In the genomic region with DNA sequence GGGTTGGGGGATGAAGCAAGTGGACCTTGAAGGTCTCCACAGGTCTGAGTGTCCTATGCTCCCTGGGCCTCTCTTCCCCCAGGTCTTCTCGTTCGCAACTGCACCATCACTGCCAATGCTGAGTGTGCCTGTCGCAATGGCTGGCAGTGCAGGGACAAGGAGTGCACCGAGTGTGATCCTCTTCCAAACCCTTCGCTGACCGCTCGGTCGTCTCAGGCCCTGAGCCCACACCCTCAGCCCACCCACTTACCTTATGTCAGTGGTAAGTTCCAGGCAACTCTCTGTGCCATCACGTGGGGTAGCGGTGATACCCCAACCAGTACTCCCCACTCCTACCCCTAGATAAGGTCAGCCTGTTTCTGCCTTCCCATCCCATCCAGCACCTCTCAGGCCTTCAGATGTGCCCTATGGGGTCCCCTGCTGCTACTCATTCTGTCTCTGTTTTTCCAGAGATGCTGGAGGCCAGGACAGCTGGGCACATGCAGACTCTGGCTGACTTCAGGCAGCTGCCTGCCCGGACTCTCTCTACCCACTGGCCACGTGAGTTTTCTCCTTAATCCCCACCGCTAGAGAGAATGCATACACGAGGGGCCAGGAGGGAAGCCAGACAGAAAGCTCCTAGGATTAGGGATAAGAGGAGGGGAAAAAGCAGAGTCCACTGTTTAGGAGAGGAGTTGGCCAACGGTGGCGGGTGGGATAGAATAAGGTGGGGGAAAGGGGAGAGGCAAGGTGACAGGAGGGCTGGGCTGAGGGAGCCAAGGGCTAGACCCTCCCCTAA, we compare ENCODE assay signal across 1 cellular context.
TF ChIP-seq lines count a peak whose summit lies in the region.

No MANE protein-coding gene starts in this region.

TF ChIP-seq in GM23338, 12 proteins besides CTCF, POLR2A, EP300 and RAD21 (continued from another document):
- TF ChIP-seq, protein P1, sequence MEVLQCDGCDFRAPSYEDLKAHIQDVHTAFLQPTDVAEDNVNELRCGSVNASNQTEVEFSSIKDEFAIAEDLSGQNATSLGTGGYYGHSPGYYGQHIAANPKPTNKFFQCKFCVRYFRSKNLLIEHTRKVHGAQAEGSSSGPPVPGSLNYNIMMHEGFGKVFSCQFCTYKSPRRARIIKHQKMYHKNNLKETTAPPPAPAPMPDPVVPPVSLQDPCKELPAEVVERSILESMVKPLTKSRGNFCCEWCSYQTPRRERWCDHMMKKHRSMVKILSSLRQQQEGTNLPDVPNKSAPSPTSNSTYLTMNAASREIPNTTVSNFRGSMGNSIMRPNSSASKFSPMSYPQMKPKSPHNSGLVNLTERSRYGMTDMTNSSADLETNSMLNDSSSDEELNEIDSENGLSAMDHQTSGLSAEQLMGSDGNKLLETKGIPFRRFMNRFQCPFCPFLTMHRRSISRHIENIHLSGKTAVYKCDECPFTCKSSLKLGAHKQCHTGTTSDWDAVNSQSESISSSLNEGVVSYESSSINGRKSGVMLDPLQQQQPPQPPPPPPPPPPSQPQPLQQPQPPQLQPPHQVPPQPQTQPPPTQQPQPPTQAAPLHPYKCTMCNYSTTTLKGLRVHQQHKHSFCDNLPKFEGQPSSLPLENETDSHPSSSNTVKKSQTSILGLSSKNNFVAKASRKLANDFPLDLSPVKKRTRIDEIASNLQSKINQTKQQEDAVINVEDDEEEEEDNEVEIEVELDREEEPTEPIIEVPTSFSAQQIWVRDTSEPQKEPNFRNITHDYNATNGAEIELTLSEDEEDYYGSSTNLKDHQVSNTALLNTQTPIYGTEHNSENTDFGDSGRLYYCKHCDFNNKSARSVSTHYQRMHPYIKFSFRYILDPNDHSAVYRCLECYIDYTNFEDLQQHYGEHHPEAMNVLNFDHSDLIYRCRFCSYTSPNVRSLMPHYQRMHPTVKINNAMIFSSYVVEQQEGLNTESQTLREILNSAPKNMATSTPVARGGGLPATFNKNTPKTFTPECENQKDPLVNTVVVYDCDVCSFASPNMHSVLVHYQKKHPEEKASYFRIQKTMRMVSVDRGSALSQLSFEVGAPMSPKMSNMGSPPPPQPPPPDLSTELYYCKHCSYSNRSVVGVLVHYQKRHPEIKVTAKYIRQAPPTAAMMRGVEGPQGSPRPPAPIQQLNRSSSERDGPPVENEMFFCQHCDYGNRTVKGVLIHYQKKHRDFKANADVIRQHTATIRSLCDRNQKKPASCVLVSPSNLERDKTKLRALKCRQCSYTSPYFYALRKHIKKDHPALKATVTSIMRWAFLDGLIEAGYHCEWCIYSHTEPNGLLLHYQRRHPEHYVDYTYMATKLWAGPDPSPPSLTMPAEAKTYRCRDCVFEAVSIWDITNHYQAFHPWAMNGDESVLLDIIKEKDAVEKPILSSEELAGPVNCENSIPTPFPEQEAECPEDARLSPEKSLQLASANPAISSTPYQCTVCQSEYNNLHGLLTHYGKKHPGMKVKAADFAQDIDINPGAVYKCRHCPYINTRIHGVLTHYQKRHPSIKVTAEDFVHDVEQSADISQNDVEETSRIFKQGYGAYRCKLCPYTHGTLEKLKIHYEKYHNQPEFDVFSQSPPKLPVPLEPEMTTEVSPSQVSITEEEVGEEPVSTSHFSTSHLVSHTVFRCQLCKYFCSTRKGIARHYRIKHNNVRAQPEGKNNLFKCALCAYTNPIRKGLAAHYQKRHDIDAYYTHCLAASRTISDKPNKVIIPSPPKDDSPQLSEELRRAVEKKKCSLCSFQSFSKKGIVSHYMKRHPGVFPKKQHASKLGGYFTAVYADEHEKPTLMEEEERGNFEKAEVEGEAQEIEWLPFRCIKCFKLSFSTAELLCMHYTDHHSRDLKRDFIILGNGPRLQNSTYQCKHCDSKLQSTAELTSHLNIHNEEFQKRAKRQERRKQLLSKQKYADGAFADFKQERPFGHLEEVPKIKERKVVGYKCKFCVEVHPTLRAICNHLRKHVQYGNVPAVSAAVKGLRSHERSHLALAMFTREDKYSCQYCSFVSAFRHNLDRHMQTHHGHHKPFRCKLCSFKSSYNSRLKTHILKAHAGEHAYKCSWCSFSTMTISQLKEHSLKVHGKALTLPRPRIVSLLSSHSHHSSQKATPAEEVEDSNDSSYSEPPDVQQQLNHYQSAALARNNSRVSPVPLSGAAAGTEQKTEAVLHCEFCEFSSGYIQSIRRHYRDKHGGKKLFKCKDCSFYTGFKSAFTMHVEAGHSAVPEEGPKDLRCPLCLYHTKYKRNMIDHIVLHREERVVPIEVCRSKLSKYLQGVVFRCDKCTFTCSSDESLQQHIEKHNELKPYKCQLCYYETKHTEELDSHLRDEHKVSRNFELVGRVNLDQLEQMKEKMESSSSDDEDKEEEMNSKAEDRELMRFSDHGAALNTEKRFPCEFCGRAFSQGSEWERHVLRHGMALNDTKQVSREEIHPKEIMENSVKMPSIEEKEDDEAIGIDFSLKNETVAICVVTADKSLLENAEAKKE (CRISPR knock-in tag; IDR thresholded peaks at IDR 0.05) = no peak
- TF ChIP-seq REST (IDR thresholded peaks at IDR 0.05; ENCODE audit: unreplicated experiment) = no peak
- TF ChIP-seq JUNB (IDR thresholded peaks at IDR 0.05; ENCODE audit: unreplicated experiment) = no peak
- TF ChIP-seq ZNF114 (CRISPR knock-in tag; IDR thresholded peaks at IDR 0.05) = no peak
- TF ChIP-seq EZH2phosphoT487 (IDR thresholded peaks at IDR 0.05; ENCODE audit: unreplicated experiment) = no peak
- no peak for TF ChIP-seq ZNF331 (CRISPR knock-in tag; IDR thresholded peaks at IDR 0.05; ENCODE audit: low read depth)
- no peak for TF ChIP-seq STAT1 (IDR thresholded peaks at IDR 0.05; ENCODE audit: unreplicated experiment)
- TF ChIP-seq POLR2AphosphoS5 (IDR thresholded peaks at IDR 0.05; ENCODE audit: low read depth) = no peak
- TF ChIP-seq, protein P2, sequence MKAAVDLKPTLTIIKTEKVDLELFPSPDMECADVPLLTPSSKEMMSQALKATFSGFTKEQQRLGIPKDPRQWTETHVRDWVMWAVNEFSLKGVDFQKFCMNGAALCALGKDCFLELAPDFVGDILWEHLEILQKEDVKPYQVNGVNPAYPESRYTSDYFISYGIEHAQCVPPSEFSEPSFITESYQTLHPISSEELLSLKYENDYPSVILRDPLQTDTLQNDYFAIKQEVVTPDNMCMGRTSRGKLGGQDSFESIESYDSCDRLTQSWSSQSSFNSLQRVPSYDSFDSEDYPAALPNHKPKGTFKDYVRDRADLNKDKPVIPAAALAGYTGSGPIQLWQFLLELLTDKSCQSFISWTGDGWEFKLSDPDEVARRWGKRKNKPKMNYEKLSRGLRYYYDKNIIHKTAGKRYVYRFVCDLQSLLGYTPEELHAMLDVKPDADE (IDR thresholded peaks at IDR 0.05) = no peak
- no peak for TF ChIP-seq EZH2 (IDR thresholded peaks at IDR 0.05; ENCODE audit: low read depth, unreplicated experiment)
- TF ChIP-seq NANOG (IDR thresholded peaks at IDR 0.05; ENCODE audit: borderline replicate concordance) = no peak
